ENCODE assay signal across 8 cellular contexts in the genomic region with DNA sequence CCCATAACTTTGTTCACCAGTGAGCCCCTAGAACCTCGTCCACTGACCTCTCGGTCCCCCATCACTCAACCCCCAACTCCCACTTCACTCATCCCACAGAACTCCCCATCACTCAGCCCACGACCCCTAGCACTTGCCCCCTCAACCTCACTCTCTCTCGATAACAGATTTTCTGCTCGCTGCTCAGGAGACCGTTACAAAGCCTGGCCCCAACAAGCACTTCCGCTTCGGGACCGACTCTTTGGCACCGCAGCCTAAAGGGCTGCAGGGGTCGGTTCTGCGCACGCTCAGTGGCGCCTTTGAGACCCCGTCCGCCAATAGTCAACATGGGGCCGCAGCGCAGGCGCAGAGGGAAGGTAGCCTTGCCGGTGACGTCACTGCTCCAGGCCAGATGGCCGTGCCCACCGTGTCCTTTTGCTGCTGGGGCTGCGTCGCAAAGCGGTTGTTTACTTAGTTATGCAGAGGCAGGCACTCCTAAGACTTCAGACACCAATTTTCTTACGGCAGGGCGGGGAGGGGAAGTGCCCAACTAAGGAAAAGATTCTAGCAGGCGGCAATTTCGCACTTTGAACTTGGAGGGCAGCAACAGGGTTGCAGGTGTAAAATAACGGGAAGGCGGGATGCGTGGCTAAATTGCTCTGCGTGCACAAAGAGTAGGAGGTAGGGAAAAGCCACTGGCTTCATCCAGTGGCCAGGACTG. TPM values are rescaled to one million over a fixed set of nuclear protein-coding genes. Genes with fewer than 3 reads are reported as not detected.
DNase-seq lines count a peak whose midpoint lies in the region; ATAC-seq, FAIRE-seq and TF ChIP-seq lines count a peak whose summit lies in the region.

A gene (minus strand): TSS at position 232 of the 700 bp plus-strand sequence. CDS start 1,380 bp downstream, outside the sequence.

- peak within 1 kb of the TSS; percentile 69 for H3K4me2 ChIP-seq in keratinocyte (ENCODE audit: control insufficient read depth, extremely low read depth, insufficient read depth, low read depth, low read length)

- peak within 1 kb of the TSS; percentile 91 for H2AFZ ChIP-seq in keratinocyte (ENCODE audit: control insufficient read depth, low read length)

- H3K9me1 ChIP-seq in keratinocyte (ENCODE audit: control insufficient read depth, extremely low read depth, insufficient read depth, low read length): no peaks in the 10 kb centered on the region

- no peaks in the 10 kb centered on the region for H3K27me3 ChIP-seq in keratinocyte (ENCODE audit: control insufficient read depth, extremely low read depth, insufficient read depth, low read length)

- H3K4me3 ChIP-seq in keratinocyte (ENCODE audit: control insufficient read depth in 2 of 3, extremely low read depth in 1 of 3, insufficient read depth in 2 of 3, low read depth in 1 of 3, low read length in 3 of 3): peak within 1 kb of the TSS; percentile 53 to 68 (median 60)

- dilution Hi-C loops in keratinocyte (cut with MboI; ENCODE audit: extremely low pct_ligation_motif_present, low sequenced_read_pairs): no loop called here

- H3K9me3 ChIP-seq in keratinocyte (ENCODE audit: control insufficient read depth, low read depth, low read length): no peaks in the 10 kb centered on the region

- DNase-seq in AG09319 (ENCODE audit: extremely low read depth, low read depth) (peak; percentile 64), NCI-H446 (lab: John Stamatoyannopoulos, UW) (peak; percentile 80 to 95), cerebellar cortex (ENCODE audit: low spot score) (peak; percentile 90), keratinocyte (ENCODE audit: low read depth, low spot score) (peak; percentile 36)
- peak; percentile 87 for DNase-seq in stimulated activated CD4-positive, alpha-beta T cell treated with anti-CD3 and anti-CD28 coated beads, Interleukin-12 subunit alpha, Interleukin-12 subunit beta, amount 100 ng/mL, for 4 hours

- no peak for FAIRE-seq in keratinocyte (lab: Jason Lieb, UNC)

- H3K79me2 ChIP-seq in keratinocyte (ENCODE audit: control insufficient read depth, insufficient read depth, low read length): no peaks in the 10 kb centered on the region

- TF ChIP-seq CTCF in AG09319 (IDR thresholded peaks at IDR 0.05; ENCODE audit: low read depth, low read length) (no peak), keratinocyte (optimal IDR thresholded peaks at IDR 0.05 in 1 of 3, IDR thresholded peaks at IDR 0.05 in 1 of 3, conservative IDR thresholded peaks at IDR 0.05 in 1 of 3; ENCODE audit: extremely low read depth in 1 of 3, insufficient read depth in 2 of 3, low read length in 3 of 3) (no peak)

- H3K9ac ChIP-seq in keratinocyte (ENCODE audit: control insufficient read depth, extremely low read depth, insufficient read depth, low read length): peak within 1 kb of the TSS; percentile 75

- no peaks in the 10 kb centered on the region for H4K20me1 ChIP-seq in keratinocyte (ENCODE audit: control insufficient read depth, extremely low read depth, insufficient read depth, low read length)

- no peaks in the 10 kb centered on the region for H3K36me3 ChIP-seq in keratinocyte (ENCODE audit: control insufficient read depth in 2 of 2, extremely low read depth in 1 of 2, insufficient read depth in 2 of 2, low read length in 2 of 2)

- peaks cover 5% of the 10 kb centered on the region for H3K4me1 ChIP-seq in keratinocyte (ENCODE audit: control insufficient read depth, extremely low read depth, insufficient read depth, low read length)

- peak within 1 kb of the TSS; percentile 52 for H3K27ac ChIP-seq in keratinocyte (ENCODE audit: control insufficient read depth, insufficient read depth, low read length)

- ATAC-seq in GM19025 (IDR thresholded peaks at IDR 0.05; ENCODE audit: low read depth, unreplicated experiment): peak; percentile 95
- ATAC-seq in HG03196 (IDR thresholded peaks at IDR 0.05; ENCODE audit: unreplicated experiment): peak; percentile 88
- peak; percentile 93 to 97 for ATAC-seq in activated CD4-positive, CD25-positive, alpha-beta regulatory T cell treated with anti-CD3 and anti-CD28 coated beads, Interleukin-2, amount 50 U/mL, for 24 hours

RNA-seq across cellular contexts. Expression of the gene that starts here (rescaled TPM):
- 1.4 to 2.4 TPM (median 1.9 TPM) in 3 replicates for polyA plus RNA-seq in keratinocyte
- 2.1 TPM for polyA plus RNA-seq in keratinocyte (2011; ENCODE audit: low read depth)
- 1.0 and 1.7 TPM in 2 replicates for polyA plus RNA-seq in keratinocyte (2011; cell fraction: cytosol; rRNA removed)
- 5.7 and 5.8 TPM in 2 replicates for polyA plus RNA-seq in keratinocyte (2011; cell fraction: nucleus; rRNA removed)
- polyA plus RNA-seq in keratinocyte (2012; ENCODE audit: low replicate concordance): 1.4 and 1.6 TPM in 2 replicates
- 0.98 to 2.0 TPM (median 0.99 TPM) in 3 replicates for polyA minus RNA-seq in keratinocyte
- 0.77 TPM for polyA minus RNA-seq in keratinocyte (2011; cell fraction: cytosol; rRNA and poly(A)+ RNA removed)
- polyA minus RNA-seq in keratinocyte (2011; cell fraction: nucleus; rRNA and poly(A)+ RNA removed): 1.8 and 4.0 TPM in 2 replicates

Comparison
In these comparisons a context has a peak if more than half of its experiments do, and no peak if none do; other contexts are left out.
1. Peak in every context shown above with its lines: DNase-seq, ATAC-seq, H3K4me3 ChIP-seq and H3K27ac ChIP-seq.
2. DNase-seq: peak in every context shown above with its lines; median percentile 90 in cerebellar cortex; 88 in NCI-H446; 87 in stimulated activated CD4-positive, alpha-beta T cell treated with anti-CD3 and anti-CD28 coated beads, Interleukin-12 subunit alpha, Interleukin-12 subunit beta, amount 100 ng/mL, for 4 hours; 64 in AG09319; 36 in keratinocyte.